ENCODE assay signal across 8 cellular contexts in the genomic region with DNA sequence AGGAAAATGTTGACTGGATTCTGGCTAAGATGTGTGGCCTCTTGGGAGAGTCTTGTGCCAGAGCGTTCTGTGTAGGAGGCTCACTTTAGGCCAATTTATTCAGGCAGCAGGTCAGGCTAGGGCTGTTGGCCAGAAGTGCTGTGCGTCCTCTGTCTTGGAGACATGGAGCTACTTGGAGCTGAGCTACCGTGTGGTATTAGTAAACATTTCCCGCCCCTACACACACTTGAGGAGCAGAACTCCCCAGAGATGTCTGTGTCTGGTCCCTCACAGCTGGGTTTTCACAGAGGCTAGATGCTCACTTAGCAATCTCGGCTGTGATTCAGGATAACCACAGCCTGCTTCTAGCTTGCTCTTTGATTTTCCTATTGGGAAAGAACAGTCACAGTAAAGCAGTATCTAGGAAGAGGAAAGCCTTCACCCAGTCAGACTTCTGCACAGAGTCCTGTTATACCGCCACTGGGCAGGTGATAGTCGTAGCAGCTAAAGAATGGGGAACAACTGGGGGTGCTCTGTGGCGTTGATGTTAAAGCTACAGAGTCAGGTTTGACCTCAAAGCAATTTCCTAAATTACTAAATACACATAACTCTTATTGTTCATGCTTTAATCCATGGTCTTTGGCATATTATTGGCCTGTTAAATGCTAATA.
DNase-seq lines count a peak whose midpoint lies in the region; ATAC-seq lines count a peak whose summit lies in the region.

No MANE protein-coding gene starts in this region.

- no peaks in the 10 kb centered on the region for H3K9me3 Mint-ChIP-seq in activated naive CD8-positive, alpha-beta T cell treated with anti-CD3 and anti-CD28 coated beads, Interleukin-2, amount 10 ng/mL, durations not matched to agents 7 days and 5 days

- H3K27me3 Mint-ChIP-seq in activated naive CD8-positive, alpha-beta T cell treated with anti-CD3 and anti-CD28 coated beads, Interleukin-2, amount 10 ng/mL, durations not matched to agents 7 days and 5 days: no peaks in the 10 kb centered on the region

- POLR2A ChIA-PET in activated naive CD8-positive, alpha-beta T cell treated with anti-CD3 and anti-CD28 coated beads, Interleukin-2, amount 10 ng/mL, durations not matched to agents 7 days and 5 days (lab: Charles Lee): interaction anchor here (1.0 to 4.6 kb wide), 6 partner anchors 8 to 85 kb away, joined by 3 to 54 read pairs (median 4); partner anchors contain the start of gene MDFIC

- ATAC-seq in HG03108 (IDR thresholded peaks at IDR 0.05; ENCODE audit: unreplicated experiment): peak; percentile 61
- peak; percentile 65 for ATAC-seq in activated naive CD8-positive, alpha-beta T cell treated with anti-CD3 and anti-CD28 coated beads, Interleukin-2, amount 10 ng/mL, durations not matched to agents 7 days and 5 days (ENCODE audit: low read depth)

- peak overlapping the region; percentile 80 for H3K4me3 Mint-ChIP-seq in activated naive CD8-positive, alpha-beta T cell treated with anti-CD3 and anti-CD28 coated beads, Interleukin-2, amount 10 ng/mL, durations not matched to agents 7 days and 5 days

- no peak overlapping the region for H3K4me3 ChIP-seq in muscle layer of duodenum (ENCODE audit: low read depth in 1 of 2, low read length in 2 of 2)

- H3K9me3 ChIP-seq in muscle layer of duodenum (ENCODE audit: control insufficient read depth in 1 of 2, low read length in 2 of 2): no peaks in the 10 kb centered on the region

- H3K27ac ChIP-seq in muscle layer of duodenum (ENCODE audit: low read length): peak overlapping the region; percentile 54

- DNase-seq in activated effector memory CD4-positive, alpha-beta T cell treated with anti-CD3 and anti-CD28 coated beads, Interleukin-2, amount 50 U/mL, for 16 hours: peak; percentile 62
- DNase-seq in activated effector memory CD4-positive, alpha-beta T cell treated with Interleukin-2 at 50 U/mL for 16 hours: no peak
- peak; percentile 36 for DNase-seq in activated naive CD8-positive, alpha-beta T cell treated with anti-CD3 and anti-CD28 coated beads, Interleukin-2, amount 10 ng/mL, durations not matched to agents 7 days and 5 days
- DNase-seq in DMS153 (lab: John Stamatoyannopoulos, UW) (no peak), NCI-H82 (lab: John Stamatoyannopoulos, UW) (no peak), hippocampal formation (lab: John Stamatoyannopoulos, UW) (no peak)

- no peaks in the 10 kb centered on the region for H3K36me3 ChIP-seq in muscle layer of duodenum (ENCODE audit: control insufficient read depth in 1 of 2, insufficient read depth in 2 of 2, low read length in 2 of 2)

- H3K27ac Mint-ChIP-seq in activated naive CD8-positive, alpha-beta T cell treated with anti-CD3 and anti-CD28 coated beads, Interleukin-2, amount 10 ng/mL, durations not matched to agents 7 days and 5 days: peak overlapping the region; percentile 95

- peaks cover 58% of the 10 kb centered on the region for H3K4me1 Mint-ChIP-seq in activated naive CD8-positive, alpha-beta T cell treated with anti-CD3 and anti-CD28 coated beads, Interleukin-2, amount 10 ng/mL, durations not matched to agents 7 days and 5 days

- peaks cover 49% of the 10 kb centered on the region for H3K36me3 Mint-ChIP-seq in activated naive CD8-positive, alpha-beta T cell treated with anti-CD3 and anti-CD28 coated beads, Interleukin-2, amount 10 ng/mL, durations not matched to agents 7 days and 5 days

- H3K4me1 ChIP-seq in muscle layer of duodenum (ENCODE audit: control insufficient read depth in 1 of 2, insufficient read depth in 2 of 2, low read length in 2 of 2): peaks cover 12 to 18% of the 10 kb centered on the region in 2 donors

- no peaks in the 10 kb centered on the region for H3K27me3 ChIP-seq in muscle layer of duodenum (ENCODE audit: low read depth, low read length)

Comparison
In these comparisons a context has a peak if more than half of its experiments do, and no peak if none do; other contexts are left out.
1. DNase-seq: peak in activated effector memory CD4-positive, alpha-beta T cell treated with anti-CD3 and anti-CD28 coated beads, Interleukin-2, amount 50 U/mL, for 16 hours (single experiment) and activated naive CD8-positive, alpha-beta T cell treated with anti-CD3 and anti-CD28 coated beads, Interleukin-2, amount 10 ng/mL, durations not matched to agents 7 days and 5 days (single experiment); none in activated effector memory CD4-positive, alpha-beta T cell treated with Interleukin-2 at 50 U/mL for 16 hours (single experiment), DMS153 (single experiment), NCI-H82 (single experiment) and hippocampal formation (0 of 2).